In the genomic region with DNA sequence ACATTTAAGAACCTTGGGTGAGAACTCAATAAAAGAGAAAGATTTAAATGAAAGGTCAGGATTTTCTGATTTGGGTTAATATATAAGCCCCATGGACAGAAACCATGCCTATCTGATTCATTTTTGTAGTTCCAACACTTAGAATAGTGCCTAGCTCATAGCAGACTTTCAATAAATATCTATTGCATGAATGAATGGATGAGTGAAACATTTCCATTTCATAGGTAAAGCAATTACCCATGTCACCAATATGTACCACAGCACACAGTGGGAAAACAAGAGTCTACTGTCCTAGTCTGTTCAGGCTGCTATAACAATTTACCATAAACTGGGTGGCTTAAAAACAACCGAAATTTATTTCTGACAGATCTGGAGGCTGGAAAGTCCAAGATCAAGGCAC, we compare ENCODE assay signal across 25 cellular contexts.
A peak's percentile ranks its signal among the peaks of the same experiment; 100 is the strongest.
DNase-seq lines count a peak whose midpoint lies in the region; ATAC-seq and TF ChIP-seq lines count a peak whose summit lies in the region.
"Had no signal": no experiment of that assay in that cellular context is flagged by ENCODE, and none has a peak within 500 bp of the region (broad histone marks: within the 10 kb centered on the region; RNA-seq: fewer than 3 reads in every experiment).

No MANE protein-coding gene starts in this region.

- H3K4me1 ChIP-seq in PC-3 (ENCODE audit: insufficient read depth, low read length) = no peaks in the 10 kb centered on the region
- H3K4me1 ChIP-seq: BE2C, Caco-2, gastrocnemius medialis, uterus had no signal

- TF ChIP-seq CTCF in PC-3 (conservative IDR thresholded peaks at IDR 0.05; ENCODE audit: low read depth, low read length) = no peak

- no peak for DNase-seq in PC-3
- DNase-seq in activated effector memory CD4-positive, alpha-beta T cell treated with anti-CD3 and anti-CD28 coated beads, Interleukin-2, amount 50 U/mL, for 16 hours = no peak
- no peak for DNase-seq in NCI-H526 treated with DMSO at 0.1 percent for 48 hours (lab: John Stamatoyannopoulos, UW)
- no peak for DNase-seq in activated naive CD4-positive, alpha-beta T cell treated with anti-CD3 and anti-CD28 coated beads, Interleukin-2, amount 50 U/mL, for 16 hours
- DNase-seq: activated CD4-positive, alpha-beta T cell treated with anti-CD3 and anti-CD28 coated beads, Interleukin-2, amount 50 U/mL, for 1 hour; activated CD8-positive, alpha-beta memory T cell treated with anti-CD3 and anti-CD28 coated beads, Interleukin-2, amount 50 U/mL, for 48 hours; activated naive CD4-positive, alpha-beta T cell; amygdala; BE2C; Caco-2; caudate nucleus; erythroblast; gastrocnemius medialis; Karpas-422; mammary epithelial cell; NCI-H1105; NCI-H526; occipital lobe; SHP77 treated with DMSO at 0.1 percent for 48 hours; T-helper 1 cell; uterus had no signal

- H3K4me3 ChIP-seq in PC-3 (ENCODE audit: low read length) = no peak overlapping the region
- H3K4me3 ChIP-seq: gastrocnemius medialis, uterus had no signal

- BruUV-seq in PC-3 (replicated peaks; lab: Mats Ljungman, UMichigan) = no TSS peak

- no peaks in the 10 kb centered on the region for H3K79me2 ChIP-seq in PC-3 (ENCODE audit: low read length)

- ATAC-seq in GM18508 (IDR thresholded peaks at IDR 0.05; ENCODE audit: insufficient read depth, unreplicated experiment) = peak; percentile 88
- peak; percentile 64 for ATAC-seq in GM19467 (IDR thresholded peaks at IDR 0.05; ENCODE audit: unreplicated experiment)
- peak; percentile 71 for ATAC-seq in HG02840 (IDR thresholded peaks at IDR 0.05; ENCODE audit: low FRiP score, unreplicated experiment)
- peak; percentile 61 for ATAC-seq in HG03439 (IDR thresholded peaks at IDR 0.05; ENCODE audit: unreplicated experiment)
- ATAC-seq in PC-3 = no peak
- ATAC-seq: gastrocnemius medialis had no signal

- no peaks in the 10 kb centered on the region for H3F3A ChIP-seq in PC-3 (ENCODE audit: low read length, unreplicated experiment)

- CTCF ChIA-PET in PC-3 (lab: Charles Lee) = no interaction called here

- no peak overlapping the region for H3K27ac ChIP-seq in PC-3 (ENCODE audit: low read length)
- H3K27ac ChIP-seq: gastrocnemius medialis, uterus had no signal

- H3K9me2 ChIP-seq in PC-3 (replicated peaks; ENCODE audit: low read length) = no peaks in the 10 kb centered on the region

- H3K9me3 ChIP-seq in PC-3 (ENCODE audit: low read length) = no peaks in the 10 kb centered on the region
- H3K9me3 ChIP-seq: BE2C, Caco-2, gastrocnemius medialis, uterus had no signal

- H3K27me3 ChIP-seq in PC-3 (ENCODE audit: low read length) = no peaks in the 10 kb centered on the region
- H3K27me3 ChIP-seq: BE2C, gastrocnemius medialis, uterus had no signal

- no peaks in the 10 kb centered on the region for H4K20me1 ChIP-seq in PC-3 (ENCODE audit: low read length)

- no peak overlapping the region for H3K9ac ChIP-seq in PC-3 (ENCODE audit: low read length)

- no peak overlapping the region for H2AFZ ChIP-seq in PC-3 (ENCODE audit: low read length)

- H3K36me3 ChIP-seq in PC-3 (ENCODE audit: low read depth, low read length) = no peaks in the 10 kb centered on the region
- H3K36me3 ChIP-seq: BE2C, gastrocnemius medialis, uterus had no signal

- H3K4me2 ChIP-seq in PC-3 (ENCODE audit: low read length) = no peak overlapping the region

- intact Hi-C loops in PC-3 (cut with micrococcal nuclease) = no loop called here

- POLR2A ChIA-PET in PC-3 (lab: Charles Lee; ENCODE audit: unreplicated experiment) = no interaction called here
